8 cellular contexts compared by ENCODE assay signal in the genomic region with DNA sequence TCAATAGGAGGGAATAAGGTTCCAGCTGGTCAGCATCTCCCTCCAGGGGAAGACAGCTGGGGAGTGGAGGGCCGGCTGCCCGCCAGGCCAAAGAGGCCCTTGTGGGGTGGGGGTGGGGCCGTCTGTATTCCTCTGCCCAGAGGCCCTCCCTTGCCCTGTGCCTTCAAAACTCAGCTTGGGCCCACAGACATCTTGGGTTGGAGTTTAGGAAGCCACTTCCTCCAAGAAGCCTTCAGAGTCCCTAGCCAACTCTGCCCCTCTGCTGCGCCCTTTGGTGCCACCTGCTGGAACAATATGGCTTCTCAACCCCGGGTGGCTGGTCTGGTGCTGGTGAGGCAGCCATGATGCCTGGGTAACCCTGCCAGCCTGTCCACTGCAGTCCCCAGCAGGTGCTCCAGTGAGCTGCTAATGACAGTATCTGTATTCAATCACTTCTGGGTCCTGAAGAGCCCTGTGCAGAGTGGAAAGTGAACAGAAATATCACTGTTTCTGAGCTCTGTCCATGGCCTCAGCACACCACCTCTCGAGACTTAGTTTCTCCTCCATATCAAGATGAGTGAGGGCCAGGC. TPM values are rescaled to one million over a fixed set of nuclear protein-coding genes. Genes with fewer than 3 reads are reported as not detected.
DNase-seq lines count a peak whose midpoint lies in the region; ATAC-seq and TF ChIP-seq lines count a peak whose summit lies in the region.

No MANE protein-coding gene starts in this region.

- BruUV-seq in MCF 10A (replicated peaks; lab: Mats Ljungman, UMichigan) = no TSS peak

- ATAC-seq in HG02798 (IDR thresholded peaks at IDR 0.05; ENCODE audit: poor library complexity, unreplicated experiment) (peak; percentile 62), mucosa of descending colon (peak; percentile 54), GM18858 (IDR thresholded peaks at IDR 0.05; ENCODE audit: unreplicated experiment) (no peak)
- peak; percentile 82 for ATAC-seq in stimulated activated naive CD8-positive, alpha-beta T cell treated with anti-CD3 and anti-CD28 coated beads, Interleukin-15, Interleukin-2, amounts not matched to agents 100 U/mL and 50 U/mL, for 24 hours

- H3K9me3 Mint-ChIP-seq in CD4-positive, alpha-beta memory T cell = no peaks in the 10 kb centered on the region
- no peaks in the 10 kb centered on the region for H3K9me3 Mint-ChIP-seq in T-helper 2 cell treated with Interferon-gamma antibody and Interleukin-4, amounts not matched to agents 5 μg/mL and 100 μg/mL, for 36 hours
- H3K9me3 Mint-ChIP-seq in MCF 10A (ENCODE audit: unreplicated experiment) = no peaks in the 10 kb centered on the region

- CTCF ChIA-PET in CD4-positive, alpha-beta memory T cell (lab: Charles Lee; ENCODE audit: partially characterized antibody) = interaction anchor here (0.6 to 1.5 kb wide), 5 partner anchors 14 to 491 kb away, joined by 3 to 5 read pairs (median 4); no protein-coding TSS in a partner anchor
- CTCF ChIA-PET in MCF 10A (lab: Yijun Ruan, JAX) = interaction anchor here (0.6 to 2.6 kb wide), 21 partner anchors 9 to 517 kb away, joined by 3 to 29 read pairs (median 4); partner anchors contain the start of genes ATP6V0D1 and ZDHHC1

- peak; percentile 53 for TF ChIP-seq CTCF in MCF 10A (IDR thresholded peaks at IDR 0.05; ENCODE audit: unreplicated experiment)
- TF ChIP-seq CTCF in mucosa of descending colon (IDR thresholded peaks at IDR 0.05) = peak; percentile 17

- peak in 4 of 5 donors; percentile 34 to 46 (median 42) for DNase-seq in CD4-positive, alpha-beta memory T cell
- peak; percentile 60 for DNase-seq in T-helper 2 cell treated with Interferon-gamma antibody and Interleukin-4, amounts not matched to agents 5 μg/mL and 100 μg/mL, for 36 hours (ENCODE audit: low spot score)
- DNase-seq in MCF 10A (ENCODE audit: unreplicated experiment) (peak; percentile 75), mucosa of descending colon (peak in 2 of 3 donors; percentile 82 to 85), dedifferentiated amniotic fluid mesenchymal stem cell (ENCODE audit: extremely low spot score) (no peak)
- peak; percentile 84 for DNase-seq in stimulated activated naive CD8-positive, alpha-beta T cell treated with anti-CD3 and anti-CD28 coated beads, Interleukin-15, Interleukin-2, amounts not matched to agents 100 U/mL and 50 U/mL, for 24 hours

- peaks cover 0 to 15% (median 3%) of the 10 kb centered on the region in 4 donors for H3K4me1 Mint-ChIP-seq in CD4-positive, alpha-beta memory T cell
- H3K4me1 Mint-ChIP-seq in T-helper 2 cell treated with Interferon-gamma antibody and Interleukin-4, amounts not matched to agents 5 μg/mL and 100 μg/mL, for 36 hours (ENCODE audit: low read depth) = peaks cover 2% of the 10 kb centered on the region
- no peaks in the 10 kb centered on the region for H3K4me1 Mint-ChIP-seq in MCF 10A (ENCODE audit: insufficient read depth, unreplicated experiment)

- peaks cover 11 to 56% of the 10 kb centered on the region in 2 donors for H3K36me3 Mint-ChIP-seq in CD4-positive, alpha-beta memory T cell
- no peaks in the 10 kb centered on the region for H3K36me3 Mint-ChIP-seq in T-helper 2 cell treated with Interferon-gamma antibody and Interleukin-4, amounts not matched to agents 5 μg/mL and 100 μg/mL, for 36 hours (ENCODE audit: low read depth)
- H3K36me3 Mint-ChIP-seq in MCF 10A (ENCODE audit: insufficient read depth, unreplicated experiment) = peaks cover 29% of the 10 kb centered on the region

- no peak overlapping the region for H3K27ac Mint-ChIP-seq in CD4-positive, alpha-beta memory T cell
- H3K27ac Mint-ChIP-seq in T-helper 2 cell treated with Interferon-gamma antibody and Interleukin-4, amounts not matched to agents 5 μg/mL and 100 μg/mL, for 36 hours = no peak overlapping the region
- H3K27ac Mint-ChIP-seq in MCF 10A (ENCODE audit: low read depth, unreplicated experiment) = no peak overlapping the region

- no peak overlapping the region for H3K4me3 Mint-ChIP-seq in CD4-positive, alpha-beta memory T cell
- H3K4me3 Mint-ChIP-seq in T-helper 2 cell treated with Interferon-gamma antibody and Interleukin-4, amounts not matched to agents 5 μg/mL and 100 μg/mL, for 36 hours = no peak overlapping the region
- no peak overlapping the region for H3K4me3 Mint-ChIP-seq in MCF 10A (ENCODE audit: unreplicated experiment)

- H3K27me3 Mint-ChIP-seq in CD4-positive, alpha-beta memory T cell = no peaks in the 10 kb centered on the region
- H3K27me3 Mint-ChIP-seq in T-helper 2 cell treated with Interferon-gamma antibody and Interleukin-4, amounts not matched to agents 5 μg/mL and 100 μg/mL, for 36 hours (ENCODE audit: low read depth) = no peaks in the 10 kb centered on the region
- no peaks in the 10 kb centered on the region for H3K27me3 Mint-ChIP-seq in MCF 10A (ENCODE audit: insufficient read depth, unreplicated experiment)

- H3K4me3 ChIP-seq in CD4-positive, alpha-beta memory T cell (ENCODE audit: low read length in 2 of 2) = no peak overlapping the region
- no peak overlapping the region for H3K4me3 ChIP-seq in mucosa of descending colon

- no peaks in the 10 kb centered on the region for H3K27me3 ChIP-seq in CD4-positive, alpha-beta memory T cell (ENCODE audit: insufficient read depth, low read length)

- no peak overlapping the region for H3K27ac ChIP-seq in CD4-positive, alpha-beta memory T cell (ENCODE audit: low read depth, low read length)

- no peaks in the 10 kb centered on the region for H3K9me3 ChIP-seq in CD4-positive, alpha-beta memory T cell (ENCODE audit: control insufficient read depth in 1 of 2, low read length in 2 of 2)
- no peaks in the 10 kb centered on the region for H3K9me3 ChIP-seq in mucosa of descending colon

- POLR2A ChIA-PET in CD4-positive, alpha-beta memory T cell (lab: Charles Lee; ENCODE audit: partially characterized antibody) = interaction anchor here (0.8 kb wide), 1 partner anchor 9 kb away, joined by 3 read pairs; no protein-coding TSS in a partner anchor
- POLR2A ChIA-PET in MCF 10A (lab: Yijun Ruan, JAX) = interaction anchor here (1.0 kb wide), 1 partner anchor 34 kb away, joined by 4 read pairs; the partner anchor contains the start of gene ATP6V0D1

- no peaks in the 10 kb centered on the region for H3K4me1 ChIP-seq in CD4-positive, alpha-beta memory T cell (ENCODE audit: insufficient read depth, low read length)
- peaks cover 95% of the 10 kb centered on the region for H3K4me1 ChIP-seq in mucosa of descending colon (ENCODE audit: low read depth)

- intact Hi-C loops in CD4-positive, alpha-beta memory T cell (cut with micrococcal nuclease) = no loop called here
- intact Hi-C loops in MCF 10A (cut with micrococcal nuclease) (loop anchor here (1.0 to 10.0 kb wide), 2 partner anchors 19 to 73 kb away; no protein-coding TSS in a partner anchor), mucosa of descending colon (cut with DNase I, micrococcal nuclease) (no loop called here)

- H3K36me3 ChIP-seq in CD4-positive, alpha-beta memory T cell (ENCODE audit: insufficient read depth, low read length) = peaks cover 10% of the 10 kb centered on the region
- no peaks in the 10 kb centered on the region for H3K36me3 ChIP-seq in mucosa of descending colon (ENCODE audit: low read depth)

RNA-seq across cellular contexts. Expression of gene HSD11B2, which starts 16.7 kb away (rescaled TPM):
- total RNA-seq in CD4-positive, alpha-beta memory T cell = not detected
- under 1 TPM in 1 of 2 donors, not detected in 1; 0.29 TPM for polyA plus RNA-seq in CD4-positive, alpha-beta memory T cell
- total RNA-seq in MCF 10A (2022) (0.42 and 0.86 TPM in 2 replicates), mucosa of descending colon (100 to 1,000 TPM; 322 to 765 (median 646) TPM)

RNA-seq across cellular contexts. Expression of gene ZDHHC1, which starts 31.3 kb away (rescaled TPM):
- not detected for total RNA-seq in CD4-positive, alpha-beta memory T cell
- polyA plus RNA-seq in CD4-positive, alpha-beta memory T cell = not detected
- total RNA-seq in MCF 10A (2022) (5.9 and 7.6 TPM in 2 replicates), mucosa of descending colon (10 to 100 TPM in 1 of 3 donors, 1 to 10 TPM in 2; 9.2 to 12.3 (median 10.0) TPM)

RNA-seq across cellular contexts. Expression of gene ATP6V0D1, which starts 33.4 kb away (rescaled TPM):
- 10 to 100 TPM; 42.8 to 49.0 TPM for total RNA-seq in CD4-positive, alpha-beta memory T cell
- 100 to 1,000 TPM in 1 of 2 donors, 10 to 100 TPM in 1; 92.8 to 133 TPM for polyA plus RNA-seq in CD4-positive, alpha-beta memory T cell
- total RNA-seq in MCF 10A (2022) = 50.5 and 50.7 TPM in 2 replicates
- 100 to 1,000 TPM; 152 to 253 (median 228) TPM for total RNA-seq in mucosa of descending colon

RNA-seq across cellular contexts. Expression of gene AGRP, which starts 35.8 kb away (rescaled TPM):
- total RNA-seq in CD4-positive, alpha-beta memory T cell = not detected
- polyA plus RNA-seq in CD4-positive, alpha-beta memory T cell = not detected
- total RNA-seq in MCF 10A (2022) (not detected in 2 replicates), mucosa of descending colon (not detected)

RNA-seq across cellular contexts. Expression of gene TPPP3, which starts 54.3 kb away (rescaled TPM):
- not detected for total RNA-seq in CD4-positive, alpha-beta memory T cell
- polyA plus RNA-seq in CD4-positive, alpha-beta memory T cell = not detected
- total RNA-seq in MCF 10A (2022) (not detected in 2 replicates), mucosa of descending colon (10 to 100 TPM in 1 of 3 donors, 1 to 10 TPM in 2; 3.8 to 23.8 (median 4.8) TPM)

Comparison
In these comparisons a context has a peak if more than half of its experiments do, and no peak if none do; other contexts are left out.
1. RNA of gene HSD11B2, which starts 16.7 kb away (total RNA-seq): 322 to 765 TPM in mucosa of descending colon; 0.42 to 0.86 TPM in MCF 10A and not detected in CD4-positive, alpha-beta memory T cell; every median in the first group is over 100 times any median in the second.